1 cellular context compared by ENCODE assay signal in the genomic region with DNA sequence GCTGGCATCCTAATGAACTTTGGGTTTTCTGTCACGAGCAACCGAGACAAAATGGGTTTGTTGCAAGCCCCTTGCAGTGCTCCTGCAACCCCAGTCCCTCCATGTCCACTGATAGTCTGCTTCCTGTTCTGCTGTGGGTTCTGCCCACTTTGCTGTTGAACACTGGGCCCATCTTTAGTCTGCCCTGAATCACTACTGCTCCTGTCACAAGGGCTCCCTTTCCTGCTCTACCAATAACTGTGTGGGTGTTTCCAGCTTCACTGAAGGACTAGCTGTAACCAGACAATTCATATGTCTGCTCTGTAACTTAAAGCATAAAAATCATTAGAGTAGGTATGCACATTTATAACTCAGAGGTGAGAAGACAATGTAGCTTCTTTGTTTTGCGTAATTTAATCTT.
TF ChIP-seq lines count a peak whose summit lies in the region.

No MANE protein-coding gene starts in this region.

TF ChIP-seq in GM23338, 12 proteins besides CTCF, POLR2A, EP300 and RAD21:
- no peak for TF ChIP-seq JUNB (IDR thresholded peaks at IDR 0.05; ENCODE audit: unreplicated experiment)
- TF ChIP-seq CREB1 (CRISPR knock-in tag; IDR thresholded peaks at IDR 0.05; ENCODE audit: low read depth) = no peak
- TF ChIP-seq EZH2phosphoT487 (IDR thresholded peaks at IDR 0.05; ENCODE audit: unreplicated experiment) = no peak
- no peak for TF ChIP-seq STAT1 (IDR thresholded peaks at IDR 0.05; ENCODE audit: unreplicated experiment)
- no peak for TF ChIP-seq ZNF114 (CRISPR knock-in tag; IDR thresholded peaks at IDR 0.05)
- no peak for TF ChIP-seq ZNF462 (CRISPR knock-in tag; IDR thresholded peaks at IDR 0.05)
- TF ChIP-seq ETS1 (IDR thresholded peaks at IDR 0.05) = no peak
- no peak for TF ChIP-seq NANOG (IDR thresholded peaks at IDR 0.05; ENCODE audit: borderline replicate concordance)
- no peak for TF ChIP-seq REST (IDR thresholded peaks at IDR 0.05; ENCODE audit: unreplicated experiment)
- TF ChIP-seq EZH2 (IDR thresholded peaks at IDR 0.05; ENCODE audit: low read depth, unreplicated experiment) = no peak
- no peak for TF ChIP-seq ZNF331 (CRISPR knock-in tag; IDR thresholded peaks at IDR 0.05; ENCODE audit: low read depth)
- TF ChIP-seq POLR2AphosphoS5 (IDR thresholded peaks at IDR 0.05; ENCODE audit: low read depth) = no peak
